Comparison of ENCODE assay signal across 8 cellular contexts in genomic region chr10:119543814-119544642, GRCh38. TPM values are rescaled to one million over a fixed set of nuclear protein-coding genes. Genes with fewer than 3 reads are reported as not detected.
DNase-seq lines count a peak whose midpoint lies in the region; ATAC-seq and TF ChIP-seq lines count a peak whose summit lies in the region.

No MANE protein-coding gene starts in this region.

- no peak for TF ChIP-seq EP300 in upper lobe of left lung (IDR thresholded peaks at IDR 0.05)

- no peak for TF ChIP-seq CTCF in upper lobe of left lung (IDR thresholded peaks at IDR 0.05)

- no peak for ATAC-seq in activated T-cell treated with anti-CD3 and anti-CD28 coated beads, Interleukin-2, amount 50 U/mL, for 72 hours (replicated peaks in 1 of 2)
- no peak for ATAC-seq in upper lobe of left lung (ENCODE audit: low FRiP score in 2 of 2)

- no peaks in the 10 kb centered on the region for H3K36me3 ChIP-seq in subcutaneous abdominal adipose tissue (ENCODE audit: control insufficient read depth in 5 of 5, insufficient read depth in 5 of 5, low read length in 5 of 5)
- no peaks in the 10 kb centered on the region for H3K36me3 ChIP-seq in upper lobe of left lung

- no peaks in the 10 kb centered on the region for H3K27me3 Mint-ChIP-seq in activated T-cell treated with anti-CD3 and anti-CD28 coated beads, Interleukin-2, amount 50 U/mL, for 72 hours (ENCODE audit: low read depth)
- H3K27me3 Mint-ChIP-seq in activated T-helper 2 cell treated with anti-CD3 and anti-CD28 coated beads, Interferon-gamma antibody, Interleukin-2, Interleukin-4, amounts not matched to agents 10 μg/mL and 5 μg/mL and 100 μg/mL, durations not matched to agents 14 hours and 24 hours and 36 hours (ENCODE audit: low read depth), result peaks cover 26% of the 10 kb centered on the region

- peaks cover 0 to 46% (median 30%) of the 10 kb centered on the region in 5 donors for H3K4me1 ChIP-seq in subcutaneous abdominal adipose tissue (ENCODE audit: control insufficient read depth in 5 of 5, insufficient read depth in 5 of 5, low read length in 5 of 5)
- peaks cover 10 to 27% (median 23%) of the 10 kb centered on the region in 4 donors for H3K4me1 ChIP-seq in upper lobe of left lung

- H3K27ac Mint-ChIP-seq in activated T-cell treated with anti-CD3 and anti-CD28 coated beads, Interleukin-2, amount 50 U/mL, for 72 hours, result peak overlapping the region; percentile 83
- peak overlapping the region; percentile 86 for H3K27ac Mint-ChIP-seq in activated T-helper 2 cell treated with anti-CD3 and anti-CD28 coated beads, Interferon-gamma antibody, Interleukin-2, Interleukin-4, amounts not matched to agents 10 μg/mL and 5 μg/mL and 100 μg/mL, durations not matched to agents 14 hours and 24 hours and 36 hours

- peak overlapping the region; percentile 87 to 90 for H3K4me3 Mint-ChIP-seq in activated T-cell treated with anti-CD3 and anti-CD28 coated beads, Interleukin-2, amount 50 U/mL, for 72 hours
- H3K4me3 Mint-ChIP-seq in activated T-helper 2 cell treated with anti-CD3 and anti-CD28 coated beads, Interferon-gamma antibody, Interleukin-2, Interleukin-4, amounts not matched to agents 10 μg/mL and 5 μg/mL and 100 μg/mL, durations not matched to agents 14 hours and 24 hours and 36 hours (ENCODE audit: low read depth), result peak overlapping the region; percentile 88

- peak overlapping the region in 1 of 5 donors; percentile 4 for H3K9ac ChIP-seq in subcutaneous abdominal adipose tissue (ENCODE audit: low read length in 5 of 5)

- H3K9me3 Mint-ChIP-seq in activated T-cell treated with anti-CD3 and anti-CD28 coated beads, Interleukin-2, amount 50 U/mL, for 72 hours, result no peaks in the 10 kb centered on the region
- H3K9me3 Mint-ChIP-seq in activated T-helper 2 cell treated with anti-CD3 and anti-CD28 coated beads, Interferon-gamma antibody, Interleukin-2, Interleukin-4, amounts not matched to agents 10 μg/mL and 5 μg/mL and 100 μg/mL, durations not matched to agents 14 hours and 24 hours and 36 hours, result no peaks in the 10 kb centered on the region

- intact Hi-C loops in activated T-helper 2 cell treated with anti-CD3 and anti-CD28 coated beads, Interferon-gamma antibody, Interleukin-2, Interleukin-4, amounts not matched to agents 10 μg/mL and 5 μg/mL and 100 μg/mL, durations not matched to agents 14 hours and 24 hours and 36 hours (cut with micrococcal nuclease), result loop anchor here (2.0 to 5.0 kb wide), 3 partner anchors 107 to 337 kb away; partner anchors contain the start of genes BAG3 and GRK5

- H3K36me3 Mint-ChIP-seq in activated T-cell treated with anti-CD3 and anti-CD28 coated beads, Interleukin-2, amount 50 U/mL, for 72 hours (ENCODE audit: insufficient read depth in 2 of 2), result peaks cover 0 to 3% of the 10 kb centered on the region in 2 donors
- peaks cover 20% of the 10 kb centered on the region for H3K36me3 Mint-ChIP-seq in activated T-helper 2 cell treated with anti-CD3 and anti-CD28 coated beads, Interferon-gamma antibody, Interleukin-2, Interleukin-4, amounts not matched to agents 10 μg/mL and 5 μg/mL and 100 μg/mL, durations not matched to agents 14 hours and 24 hours and 36 hours (ENCODE audit: low read depth)

- H3K4me1 Mint-ChIP-seq in activated T-cell treated with anti-CD3 and anti-CD28 coated beads, Interleukin-2, amount 50 U/mL, for 72 hours (ENCODE audit: low read depth), result peaks cover 32% of the 10 kb centered on the region
- H3K4me1 Mint-ChIP-seq in activated T-helper 2 cell treated with anti-CD3 and anti-CD28 coated beads, Interferon-gamma antibody, Interleukin-2, Interleukin-4, amounts not matched to agents 10 μg/mL and 5 μg/mL and 100 μg/mL, durations not matched to agents 14 hours and 24 hours and 36 hours (ENCODE audit: low read depth), result peaks cover 30% of the 10 kb centered on the region

- 63 to 66% methylated on average over 19 of the region's 19 CpGs for WGBS in upper lobe of left lung, 2 donors

- peaks cover 0 to 18% (median 12%) of the 10 kb centered on the region in 5 donors for H3K27me3 ChIP-seq in subcutaneous abdominal adipose tissue (ENCODE audit: control insufficient read depth in 5 of 5, insufficient read depth in 4 of 5, low read length in 5 of 5)
- no peaks in the 10 kb centered on the region for H3K27me3 ChIP-seq in upper lobe of left lung

- H3K4me3 ChIP-seq in subcutaneous abdominal adipose tissue (ENCODE audit: low read depth in 1 of 5, low read length in 5 of 5) (peak overlapping the region in 2 of 5 donors; percentile 68 to 75), upper lobe of left lung (peak overlapping the region in 1 of 4 donors; percentile 87)

- DNase-seq in activated T-cell treated with anti-CD3 and anti-CD28 coated beads, Interleukin-2, amount 50 U/mL, for 72 hours, result no peak
- DNase-seq in activated T-cell treated with anti-CD3 and anti-CD28 coated beads, Interleukin-2, amount 50 U/mL, for 1 hour, result no peak
- no peak for DNase-seq in activated T-helper 2 cell treated with anti-CD3 and anti-CD28 coated beads, Interferon-gamma antibody, Interleukin-2, Interleukin-4, amounts not matched to agents 10 μg/mL and 5 μg/mL and 100 μg/mL, durations not matched to agents 14 hours and 24 hours and 36 hours (ENCODE audit: low spot score)
- DNase-seq in iPS-NIHi7 (ENCODE audit: extremely low spot score), result peak; percentile 37
- no peak for DNase-seq in stimulated activated CD8-positive, alpha-beta memory T cell treated with anti-CD3 and anti-CD28 coated beads, Interleukin-4, amount 100 ng/mL, for 48 hours
- DNase-seq in upper lobe of left lung, result no peak
- DNase-seq in SK-N-DZ (ENCODE audit: low spot score), result no peak

- no peaks in the 10 kb centered on the region for H3K9me3 ChIP-seq in subcutaneous abdominal adipose tissue (ENCODE audit: control insufficient read depth in 5 of 5, low read length in 5 of 5)
- H3K9me3 ChIP-seq in upper lobe of left lung, result no peaks in the 10 kb centered on the region

- peak overlapping the region; percentile 30 for H3K27ac ChIP-seq in subcutaneous abdominal adipose tissue (ENCODE audit: low read depth, low read length)
- H3K27ac ChIP-seq in upper lobe of left lung, result no peak overlapping the region

- TF ChIP-seq POLR2A in upper lobe of left lung (IDR thresholded peaks at IDR 0.05), result no peak

RNA-seq across cellular contexts. Expression of gene RGS10, which starts 1.5 kb away (rescaled TPM):
- total RNA-seq in activated T-cell treated with anti-CD3 and anti-CD28 coated beads, Interleukin-2, amount 50 U/mL, for 72 hours, result 100 to 1,000 TPM; 161 to 208 TPM
- total RNA-seq in activated T-helper 2 cell treated with anti-CD3 and anti-CD28 coated beads, Interferon-gamma antibody, Interleukin-2, Interleukin-4, amounts not matched to agents 10 μg/mL and 5 μg/mL and 100 μg/mL, durations not matched to agents 14 hours and 24 hours and 36 hours, result 101 and 112 TPM in 2 replicates
- 10 to 100 TPM; 11.7 to 39.3 (median 26.5) TPM for total RNA-seq in upper lobe of left lung
- 42.3 and 49.8 TPM in 2 replicates for polyA plus RNA-seq in SK-N-DZ (2014; cell fraction: cytosol; rRNA removed)
- 26.4 and 34.4 TPM in 2 replicates for polyA plus RNA-seq in SK-N-DZ (2014; cell fraction: nucleus; rRNA removed)

RNA-seq across cellular contexts. Expression of gene TIAL1, which starts 52.7 kb away (rescaled TPM):
- total RNA-seq in activated T-cell treated with anti-CD3 and anti-CD28 coated beads, Interleukin-2, amount 50 U/mL, for 72 hours, result 100 to 1,000 TPM; 201 to 224 TPM
- 183 and 184 TPM in 2 replicates for total RNA-seq in activated T-helper 2 cell treated with anti-CD3 and anti-CD28 coated beads, Interferon-gamma antibody, Interleukin-2, Interleukin-4, amounts not matched to agents 10 μg/mL and 5 μg/mL and 100 μg/mL, durations not matched to agents 14 hours and 24 hours and 36 hours
- 100 to 1,000 TPM in 2 of 6 donors, 10 to 100 TPM in 4; 53.3 to 112 (median 87.9) TPM for total RNA-seq in upper lobe of left lung
- 57.1 and 68.3 TPM in 2 replicates for polyA plus RNA-seq in SK-N-DZ (2014; cell fraction: cytosol; rRNA removed)
- polyA plus RNA-seq in SK-N-DZ (2014; cell fraction: nucleus; rRNA removed), result 477 and 682 TPM in 2 replicates
